26 cellular contexts compared by ENCODE assay signal in the genomic region with DNA sequence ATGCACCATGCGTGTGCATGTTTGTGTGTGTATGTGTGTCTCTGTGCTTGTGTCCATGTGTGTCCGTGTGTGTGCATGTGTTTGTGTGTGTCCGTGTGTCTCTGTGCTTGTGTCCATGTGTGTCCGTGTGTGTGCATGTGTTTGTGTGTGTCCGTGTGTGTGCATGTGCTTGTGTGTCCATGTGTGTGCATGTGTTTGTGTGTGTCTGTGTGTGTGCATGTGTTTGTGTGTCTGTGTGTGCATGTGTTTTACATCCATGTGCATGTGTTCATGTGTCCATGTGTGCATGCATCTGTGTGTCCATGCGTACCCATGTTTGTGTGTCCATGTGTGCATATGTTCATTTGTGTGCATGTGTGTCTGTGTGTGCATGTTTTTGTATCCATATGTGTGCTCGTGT.
"Had no signal": no experiment of that assay in that cellular context is flagged by ENCODE, and none has a peak within 500 bp of the region (broad histone marks: within the 10 kb centered on the region; RNA-seq: fewer than 3 reads in every experiment).

No MANE protein-coding gene starts in this region.

- H3K27ac ChIP-seq: esophagus muscularis mucosa, left ventricle myocardium inferior, tibial artery, WERI-Rb-1 had no signal

- H3K36me3 Mint-ChIP-seq: brain; stimulated activated effector memory CD8-positive, alpha-beta T cell treated with anti-CD3 and anti-CD28 coated beads, Interleukin-12 subunit alpha, Interleukin-12 subunit beta, amount 100 ng/mL, for 72 hours had no signal

- ATAC-seq: activated T-cell treated with anti-CD3 and anti-CD28 coated beads, Interleukin-2, amount 50 U/mL, for 4 hours; sciatic nerve; stimulated activated effector memory CD8-positive, alpha-beta T cell treated with anti-CD3 and anti-CD28 coated beads, Interleukin-12 subunit alpha, Interleukin-12 subunit beta, amount 100 ng/mL, for 72 hours; stimulated activated naive CD8-positive, alpha-beta T cell treated with anti-CD3 and anti-CD28 coated beads, Interleukin-15, amount 100 ng/mL, for 72 hours had no signal

- H3K27me3 ChIP-seq: esophagus muscularis mucosa, tibial artery had no signal

- H3K9me3 ChIP-seq: esophagus muscularis mucosa, left ventricle myocardium inferior, tibial artery had no signal

- H3K36me3 ChIP-seq: esophagus muscularis mucosa, left ventricle myocardium inferior, tibial artery, WERI-Rb-1 had no signal

- H3K27me3 Mint-ChIP-seq: brain; stimulated activated naive CD8-positive, alpha-beta T cell treated with anti-CD3 and anti-CD28 coated beads, Interleukin-15, amount 100 ng/mL, for 72 hours had no signal

- H3K9me3 Mint-ChIP-seq: activated naive CD4-positive, alpha-beta T cell treated with anti-CD3 and anti-CD28 coated beads for 36 hours; brain; stimulated activated effector memory CD8-positive, alpha-beta T cell treated with anti-CD3 and anti-CD28 coated beads, Interleukin-12 subunit alpha, Interleukin-12 subunit beta, amount 100 ng/mL, for 72 hours had no signal

- DNase-seq: activated CD4-positive, alpha-beta T cell treated with anti-CD3 and anti-CD28 coated beads for 1 hour; activated CD4-positive, alpha-beta T cell treated with anti-CD3 and anti-CD28 coated beads, Interleukin-2, amount 50 U/mL, for 4 hours; activated CD8-positive, alpha-beta memory T cell treated with anti-CD3 and anti-CD28 coated beads for 24 hours; activated CD8-positive, alpha-beta memory T cell treated with anti-CD3 and anti-CD28 coated beads, Interleukin-2, amount 50 U/mL, for 4 hours; activated naive CD4-positive, alpha-beta T cell treated with anti-CD3 and anti-CD28 coated beads for 36 hours; activated T-cell treated with anti-CD3 and anti-CD28 coated beads, Interleukin-2, amount 50 U/mL, for 4 hours; aorta; caudate nucleus; effector CD8-positive, alpha-beta T cell; hippocampal formation; kidney glomerular epithelial cell; left ventricle myocardium inferior; mammary epithelial cell; posterior cingulate gyrus; small intestine; stimulated activated CD4-positive, alpha-beta T cell treated with anti-CD3 and anti-CD28 coated beads, Interleukin-2, amount 100 ng/mL, for 24 hours; stimulated activated naive CD8-positive, alpha-beta T cell treated with anti-CD3 and anti-CD28 coated beads, Interleukin-15, amount 100 ng/mL, for 72 hours; tibial artery; WERI-Rb-1 had no signal

- H3K4me3 ChIP-seq: esophagus muscularis mucosa, left ventricle myocardium inferior, tibial artery had no signal

- H3K27ac Mint-ChIP-seq: dendritic cell treated with granulocyte-macrophage colony-stimulating factor and Interleukin-4, amounts not matched to agents 40 ng/mL and 50 ng/mL, for 4 days; stimulated activated naive CD8-positive, alpha-beta T cell treated with anti-CD3 and anti-CD28 coated beads, Interleukin-15, amount 100 ng/mL, for 72 hours had no signal

- H3K4me3 Mint-ChIP-seq: activated naive CD4-positive, alpha-beta T cell treated with anti-CD3 and anti-CD28 coated beads for 36 hours; activated T-cell treated with anti-CD3 and anti-CD28 coated beads, Interleukin-2, amount 50 U/mL, for 4 hours; brain; dendritic cell treated with granulocyte-macrophage colony-stimulating factor and Interleukin-4, amounts not matched to agents 40 ng/mL and 50 ng/mL, for 4 days; stimulated activated effector memory CD8-positive, alpha-beta T cell treated with anti-CD3 and anti-CD28 coated beads, Interleukin-12 subunit alpha, Interleukin-12 subunit beta, amount 100 ng/mL, for 72 hours; stimulated activated naive CD8-positive, alpha-beta T cell treated with anti-CD3 and anti-CD28 coated beads, Interleukin-15, amount 100 ng/mL, for 72 hours had no signal

- FAIRE-seq: frontal cortex, small intestine, TTC549 had no signal
